In the genomic region with DNA sequence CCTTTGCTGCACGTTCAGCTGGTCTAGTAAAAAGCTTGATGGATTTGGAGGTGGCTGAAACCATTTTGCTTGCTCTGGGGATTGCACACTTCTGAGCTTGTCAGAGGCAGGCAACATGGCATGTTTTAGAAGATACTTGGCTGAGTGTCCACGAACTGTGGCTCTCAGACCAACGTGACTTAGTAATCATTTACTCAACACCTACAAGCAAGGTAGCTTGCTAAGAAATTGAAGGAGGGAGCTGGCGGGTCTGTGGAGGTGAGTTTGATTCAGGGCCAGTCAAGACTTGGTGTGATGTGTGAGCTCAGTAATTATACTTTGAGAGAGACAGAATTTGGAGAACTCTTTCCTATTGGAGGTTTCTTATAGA, we compare ENCODE assay signal across 18 cellular contexts.
DNase-seq lines count a peak whose midpoint lies in the region; ATAC-seq and TF ChIP-seq lines count a peak whose summit lies in the region.
"Had no signal": no experiment of that assay in that cellular context is flagged by ENCODE, and none has a peak within 500 bp of the region (broad histone marks: within the 10 kb centered on the region; RNA-seq: fewer than 3 reads in every experiment).

No MANE protein-coding gene starts in this region.

- DNase-seq in cardiac muscle cell (ENCODE audit: low read depth in 1 of 2, low spot score in 1 of 2) (peak in 1 of 2 donors; percentile 16), cardiac septum (ENCODE audit: low spot score) (no peak), epithelial cell of esophagus (ENCODE audit: low read depth) (peak; percentile 76), neuronal stem cell (ENCODE audit: low spot score) (no peak), type B pancreatic cell (ENCODE audit: extremely low spot score, unreplicated experiment) (no peak), NCI-H345 (lab: John Stamatoyannopoulos, UW) (no peak), mucosa of descending colon (no peak)
- DNase-seq in stimulated activated CD4-positive, alpha-beta T cell treated with anti-CD3 and anti-CD28 coated beads, Interleukin-2, amount 100 ng/mL, for 48 hours, result no peak
- DNase-seq: 8988T; activated CD4-positive, alpha-beta T cell treated with anti-CD3 and anti-CD28 coated beads, Interleukin-2, amount 10 ng/mL, durations not matched to agents 7 days and 5 days; CD4-positive, CD25-positive, alpha-beta regulatory T cell; effector memory CD8-positive, alpha-beta T cell; NCI-H1694; NCI-H510A; OCI-M1; substantia nigra had no signal

- no peak overlapping the region for H2AK5ac ChIP-seq in neuronal stem cell (ENCODE audit: low read depth, low read length)

- H3K9me3 Mint-ChIP-seq in type B pancreatic cell, result no peaks in the 10 kb centered on the region
- H3K9me3 Mint-ChIP-seq: activated CD4-positive, alpha-beta T cell treated with anti-CD3 and anti-CD28 coated beads, Interleukin-2, amount 10 ng/mL, durations not matched to agents 7 days and 5 days; CD4-positive, CD25-positive, alpha-beta regulatory T cell; central memory CD8-positive, alpha-beta T cell; effector memory CD8-positive, alpha-beta T cell had no signal

- intact Hi-C loops in cardiac septum (cut with DNase I), result loop anchor here (5.0 kb wide), 6 partner anchors 42 to 603 kb away; a partner anchor contains a TSS
- intact Hi-C loops in mucosa of descending colon (cut with DNase I, micrococcal nuclease), result no loop called here

- H3K27ac Mint-ChIP-seq in type B pancreatic cell, result peak overlapping the region; percentile 80
- H3K27ac Mint-ChIP-seq: activated CD4-positive, alpha-beta T cell treated with anti-CD3 and anti-CD28 coated beads, Interleukin-2, amount 10 ng/mL, durations not matched to agents 7 days and 5 days; activated naive CD8-positive, alpha-beta T cell; CD4-positive, CD25-positive, alpha-beta regulatory T cell had no signal

- no peaks in the 10 kb centered on the region for H3K79me1 ChIP-seq in neuronal stem cell (ENCODE audit: low read depth, low read length)

- no peak overlapping the region for H3K4ac ChIP-seq in neuronal stem cell (ENCODE audit: low read length)

- H2BK120ac ChIP-seq in neuronal stem cell (ENCODE audit: low read depth, low read length), result no peak overlapping the region

- no peak overlapping the region for H3K9ac ChIP-seq in neuronal stem cell (ENCODE audit: low read depth, low read length, poor library complexity)

- H3K36me3 ChIP-seq in cardiac muscle cell, result no peaks in the 10 kb centered on the region
- no peaks in the 10 kb centered on the region for H3K36me3 ChIP-seq in neuronal stem cell (replicated peaks in 1 of 2; ENCODE audit: control insufficient read depth in 2 of 2, insufficient read depth in 2 of 2, low read length in 2 of 2)
- H3K36me3 ChIP-seq in mucosa of descending colon (ENCODE audit: low read depth), result no peaks in the 10 kb centered on the region

- H4K8ac ChIP-seq in neuronal stem cell (ENCODE audit: low read depth, low read length), result no peak overlapping the region

- H3K36me3 Mint-ChIP-seq in type B pancreatic cell, result peaks cover 7% of the 10 kb centered on the region

- peak overlapping the region; percentile 16 for H3K18ac ChIP-seq in neuronal stem cell (ENCODE audit: low read length)

- H4K91ac ChIP-seq in neuronal stem cell (ENCODE audit: low read depth, low read length, poor library complexity), result no peak overlapping the region

- peaks cover 38% of the 10 kb centered on the region for H3K4me1 Mint-ChIP-seq in type B pancreatic cell (ENCODE audit: unreplicated experiment)

- peak overlapping the region; percentile 5 for H3K14ac ChIP-seq in neuronal stem cell (ENCODE audit: low read length)

- no peaks in the 10 kb centered on the region for H3K27me3 Mint-ChIP-seq in type B pancreatic cell
- H3K27me3 Mint-ChIP-seq: activated CD4-positive, alpha-beta T cell treated with anti-CD3 and anti-CD28 coated beads, Interleukin-2, amount 10 ng/mL, durations not matched to agents 7 days and 5 days; activated naive CD8-positive, alpha-beta T cell; CD4-positive, CD25-positive, alpha-beta regulatory T cell; central memory CD8-positive, alpha-beta T cell; effector memory CD8-positive, alpha-beta T cell had no signal

- no peak overlapping the region for H2AFZ ChIP-seq in neuronal stem cell (ENCODE audit: low read length)

- no peak for ATAC-seq in mucosa of descending colon
- ATAC-seq: effector memory CD8-positive, alpha-beta T cell had no signal

- no peak overlapping the region for H2BK15ac ChIP-seq in neuronal stem cell (ENCODE audit: low read length)

- H3K9me3 ChIP-seq in cardiac muscle cell (ENCODE audit: low read depth) (no peaks in the 10 kb centered on the region), neuronal stem cell (replicated peaks in 1 of 2; ENCODE audit: control insufficient read depth in 2 of 2, insufficient read depth in 1 of 2, low read depth in 1 of 2, low read length in 2 of 2) (no peaks in the 10 kb centered on the region), mucosa of descending colon (no peaks in the 10 kb centered on the region)

- no peak for TF ChIP-seq CTCF in cardiac muscle cell (IDR thresholded peaks at IDR 0.05; ENCODE audit: low read depth, low read length)
- no peak for TF ChIP-seq CTCF in epithelial cell of esophagus (IDR thresholded peaks at IDR 0.05; ENCODE audit: insufficient read depth, low read depth, low read length, missing control alignments)
- no peak for TF ChIP-seq CTCF in type B pancreatic cell (conservative IDR thresholded peaks at IDR 0.05)
- no peak for TF ChIP-seq CTCF in mucosa of descending colon (IDR thresholded peaks at IDR 0.05)

- no peaks in the 10 kb centered on the region for H3K27me3 ChIP-seq in cardiac muscle cell
- H3K27me3 ChIP-seq in neuronal stem cell (ENCODE audit: control insufficient read depth in 3 of 3, insufficient read depth in 3 of 3, low read depth in 1 of 3, low read length in 3 of 3), result no peaks in the 10 kb centered on the region

- H3K4me3 Mint-ChIP-seq in type B pancreatic cell, result no peak overlapping the region
- H3K4me3 Mint-ChIP-seq: activated CD4-positive, alpha-beta T cell treated with anti-CD3 and anti-CD28 coated beads, Interleukin-2, amount 10 ng/mL, durations not matched to agents 7 days and 5 days; activated naive CD8-positive, alpha-beta T cell; CD4-positive, CD25-positive, alpha-beta regulatory T cell; central memory CD8-positive, alpha-beta T cell; effector memory CD8-positive, alpha-beta T cell had no signal

- H3K4me1 ChIP-seq in cardiac muscle cell (ENCODE audit: low read depth), result peaks cover 15% of the 10 kb centered on the region
- peaks cover 6 to 10% of the 10 kb centered on the region in 2 donors for H3K4me1 ChIP-seq in neuronal stem cell (ENCODE audit: control insufficient read depth in 2 of 2, insufficient read depth in 1 of 2, low read depth in 1 of 2, low read length in 2 of 2)
- H3K4me1 ChIP-seq in mucosa of descending colon (ENCODE audit: low read depth), result peaks cover 5% of the 10 kb centered on the region

- peak overlapping the region; percentile 10 for H3K27ac ChIP-seq in cardiac muscle cell
- H3K27ac ChIP-seq in neuronal stem cell (replicated peaks; ENCODE audit: low read length), result no peak overlapping the region

- H2BK12ac ChIP-seq in neuronal stem cell (ENCODE audit: low read length), result no peak overlapping the region

- no peak overlapping the region for H3K4me2 ChIP-seq in neuronal stem cell (ENCODE audit: insufficient read depth, low read length, poor library complexity, severe bottlenecking)

- H2BK5ac ChIP-seq in neuronal stem cell (ENCODE audit: low read length), result no peak overlapping the region

- no CpG with 5 or more reads among the region's 4 CpGs for WGBS in neuronal stem cell (ENCODE audit: extremely low coverage in 2 of 2, insufficient read length in 2 of 2, insufficient replicate concordance in 1 of 2), 2 donors

- no peak overlapping the region for H3K23ac ChIP-seq in neuronal stem cell (ENCODE audit: low read depth, low read length, poor library complexity)

- H3K4me3 ChIP-seq in cardiac muscle cell (no peak overlapping the region), epithelial cell of esophagus (ENCODE audit: low read length) (no peak overlapping the region), neuronal stem cell (ENCODE audit: low read length in 2 of 2) (no peak overlapping the region), mucosa of descending colon (no peak overlapping the region)
